ENCODE assay signal across 1 cellular context in the genomic region with DNA sequence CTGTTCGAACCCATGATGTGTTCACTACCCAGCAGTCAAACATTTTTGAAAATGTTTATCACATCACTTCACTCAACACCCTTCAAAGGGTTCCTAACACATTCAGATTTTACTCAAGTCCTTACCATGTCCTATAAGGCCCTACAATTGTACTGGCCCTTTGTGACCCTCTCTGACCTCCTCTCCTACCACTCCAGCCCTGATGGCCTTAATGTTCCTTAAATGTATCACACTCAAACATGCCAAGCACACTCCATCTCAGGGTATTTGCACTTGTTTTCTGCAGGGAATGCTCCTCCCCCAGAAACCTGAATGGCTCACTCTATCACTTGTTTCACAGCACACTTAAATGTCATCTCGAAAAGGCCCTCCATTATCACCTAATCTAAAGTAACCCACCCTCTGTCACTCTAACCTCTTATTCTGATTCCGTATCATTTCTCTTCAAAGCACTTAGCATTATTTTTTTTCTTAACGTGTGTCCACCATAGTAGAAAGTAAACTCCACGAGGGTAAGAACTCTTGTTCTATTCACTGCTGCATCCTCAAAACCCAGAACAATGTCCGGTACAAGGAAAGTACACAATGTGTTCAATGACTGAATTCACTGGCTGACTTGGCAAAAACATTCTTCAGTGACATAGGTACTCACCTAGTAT.
TF ChIP-seq lines count a peak whose summit lies in the region.

No MANE protein-coding gene starts in this region.

TF ChIP-seq in GM23338, 12 proteins besides CTCF, POLR2A, EP300 and RAD21:
- TF ChIP-seq JUNB (IDR thresholded peaks at IDR 0.05; ENCODE audit: unreplicated experiment) (no peak), EZH2phosphoT487 (IDR thresholded peaks at IDR 0.05; ENCODE audit: unreplicated experiment) (no peak), ZNF331 (CRISPR knock-in tag; IDR thresholded peaks at IDR 0.05; ENCODE audit: low read depth) (no peak), CREB1 (CRISPR knock-in tag; IDR thresholded peaks at IDR 0.05; ENCODE audit: low read depth) (no peak), EZH2 (IDR thresholded peaks at IDR 0.05; ENCODE audit: low read depth, unreplicated experiment) (no peak), ZNF114 (CRISPR knock-in tag; IDR thresholded peaks at IDR 0.05) (no peak), NANOG (IDR thresholded peaks at IDR 0.05; ENCODE audit: borderline replicate concordance) (no peak), STAT1 (IDR thresholded peaks at IDR 0.05; ENCODE audit: unreplicated experiment) (no peak), POLR2AphosphoS5 (IDR thresholded peaks at IDR 0.05; ENCODE audit: low read depth) (no peak)
- TF ChIP-seq, protein P1, sequence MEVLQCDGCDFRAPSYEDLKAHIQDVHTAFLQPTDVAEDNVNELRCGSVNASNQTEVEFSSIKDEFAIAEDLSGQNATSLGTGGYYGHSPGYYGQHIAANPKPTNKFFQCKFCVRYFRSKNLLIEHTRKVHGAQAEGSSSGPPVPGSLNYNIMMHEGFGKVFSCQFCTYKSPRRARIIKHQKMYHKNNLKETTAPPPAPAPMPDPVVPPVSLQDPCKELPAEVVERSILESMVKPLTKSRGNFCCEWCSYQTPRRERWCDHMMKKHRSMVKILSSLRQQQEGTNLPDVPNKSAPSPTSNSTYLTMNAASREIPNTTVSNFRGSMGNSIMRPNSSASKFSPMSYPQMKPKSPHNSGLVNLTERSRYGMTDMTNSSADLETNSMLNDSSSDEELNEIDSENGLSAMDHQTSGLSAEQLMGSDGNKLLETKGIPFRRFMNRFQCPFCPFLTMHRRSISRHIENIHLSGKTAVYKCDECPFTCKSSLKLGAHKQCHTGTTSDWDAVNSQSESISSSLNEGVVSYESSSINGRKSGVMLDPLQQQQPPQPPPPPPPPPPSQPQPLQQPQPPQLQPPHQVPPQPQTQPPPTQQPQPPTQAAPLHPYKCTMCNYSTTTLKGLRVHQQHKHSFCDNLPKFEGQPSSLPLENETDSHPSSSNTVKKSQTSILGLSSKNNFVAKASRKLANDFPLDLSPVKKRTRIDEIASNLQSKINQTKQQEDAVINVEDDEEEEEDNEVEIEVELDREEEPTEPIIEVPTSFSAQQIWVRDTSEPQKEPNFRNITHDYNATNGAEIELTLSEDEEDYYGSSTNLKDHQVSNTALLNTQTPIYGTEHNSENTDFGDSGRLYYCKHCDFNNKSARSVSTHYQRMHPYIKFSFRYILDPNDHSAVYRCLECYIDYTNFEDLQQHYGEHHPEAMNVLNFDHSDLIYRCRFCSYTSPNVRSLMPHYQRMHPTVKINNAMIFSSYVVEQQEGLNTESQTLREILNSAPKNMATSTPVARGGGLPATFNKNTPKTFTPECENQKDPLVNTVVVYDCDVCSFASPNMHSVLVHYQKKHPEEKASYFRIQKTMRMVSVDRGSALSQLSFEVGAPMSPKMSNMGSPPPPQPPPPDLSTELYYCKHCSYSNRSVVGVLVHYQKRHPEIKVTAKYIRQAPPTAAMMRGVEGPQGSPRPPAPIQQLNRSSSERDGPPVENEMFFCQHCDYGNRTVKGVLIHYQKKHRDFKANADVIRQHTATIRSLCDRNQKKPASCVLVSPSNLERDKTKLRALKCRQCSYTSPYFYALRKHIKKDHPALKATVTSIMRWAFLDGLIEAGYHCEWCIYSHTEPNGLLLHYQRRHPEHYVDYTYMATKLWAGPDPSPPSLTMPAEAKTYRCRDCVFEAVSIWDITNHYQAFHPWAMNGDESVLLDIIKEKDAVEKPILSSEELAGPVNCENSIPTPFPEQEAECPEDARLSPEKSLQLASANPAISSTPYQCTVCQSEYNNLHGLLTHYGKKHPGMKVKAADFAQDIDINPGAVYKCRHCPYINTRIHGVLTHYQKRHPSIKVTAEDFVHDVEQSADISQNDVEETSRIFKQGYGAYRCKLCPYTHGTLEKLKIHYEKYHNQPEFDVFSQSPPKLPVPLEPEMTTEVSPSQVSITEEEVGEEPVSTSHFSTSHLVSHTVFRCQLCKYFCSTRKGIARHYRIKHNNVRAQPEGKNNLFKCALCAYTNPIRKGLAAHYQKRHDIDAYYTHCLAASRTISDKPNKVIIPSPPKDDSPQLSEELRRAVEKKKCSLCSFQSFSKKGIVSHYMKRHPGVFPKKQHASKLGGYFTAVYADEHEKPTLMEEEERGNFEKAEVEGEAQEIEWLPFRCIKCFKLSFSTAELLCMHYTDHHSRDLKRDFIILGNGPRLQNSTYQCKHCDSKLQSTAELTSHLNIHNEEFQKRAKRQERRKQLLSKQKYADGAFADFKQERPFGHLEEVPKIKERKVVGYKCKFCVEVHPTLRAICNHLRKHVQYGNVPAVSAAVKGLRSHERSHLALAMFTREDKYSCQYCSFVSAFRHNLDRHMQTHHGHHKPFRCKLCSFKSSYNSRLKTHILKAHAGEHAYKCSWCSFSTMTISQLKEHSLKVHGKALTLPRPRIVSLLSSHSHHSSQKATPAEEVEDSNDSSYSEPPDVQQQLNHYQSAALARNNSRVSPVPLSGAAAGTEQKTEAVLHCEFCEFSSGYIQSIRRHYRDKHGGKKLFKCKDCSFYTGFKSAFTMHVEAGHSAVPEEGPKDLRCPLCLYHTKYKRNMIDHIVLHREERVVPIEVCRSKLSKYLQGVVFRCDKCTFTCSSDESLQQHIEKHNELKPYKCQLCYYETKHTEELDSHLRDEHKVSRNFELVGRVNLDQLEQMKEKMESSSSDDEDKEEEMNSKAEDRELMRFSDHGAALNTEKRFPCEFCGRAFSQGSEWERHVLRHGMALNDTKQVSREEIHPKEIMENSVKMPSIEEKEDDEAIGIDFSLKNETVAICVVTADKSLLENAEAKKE (CRISPR knock-in tag; IDR thresholded peaks at IDR 0.05): no peak
- TF ChIP-seq, protein P2, sequence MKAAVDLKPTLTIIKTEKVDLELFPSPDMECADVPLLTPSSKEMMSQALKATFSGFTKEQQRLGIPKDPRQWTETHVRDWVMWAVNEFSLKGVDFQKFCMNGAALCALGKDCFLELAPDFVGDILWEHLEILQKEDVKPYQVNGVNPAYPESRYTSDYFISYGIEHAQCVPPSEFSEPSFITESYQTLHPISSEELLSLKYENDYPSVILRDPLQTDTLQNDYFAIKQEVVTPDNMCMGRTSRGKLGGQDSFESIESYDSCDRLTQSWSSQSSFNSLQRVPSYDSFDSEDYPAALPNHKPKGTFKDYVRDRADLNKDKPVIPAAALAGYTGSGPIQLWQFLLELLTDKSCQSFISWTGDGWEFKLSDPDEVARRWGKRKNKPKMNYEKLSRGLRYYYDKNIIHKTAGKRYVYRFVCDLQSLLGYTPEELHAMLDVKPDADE (IDR thresholded peaks at IDR 0.05): no peak
- TF ChIP-seq, protein P3, sequence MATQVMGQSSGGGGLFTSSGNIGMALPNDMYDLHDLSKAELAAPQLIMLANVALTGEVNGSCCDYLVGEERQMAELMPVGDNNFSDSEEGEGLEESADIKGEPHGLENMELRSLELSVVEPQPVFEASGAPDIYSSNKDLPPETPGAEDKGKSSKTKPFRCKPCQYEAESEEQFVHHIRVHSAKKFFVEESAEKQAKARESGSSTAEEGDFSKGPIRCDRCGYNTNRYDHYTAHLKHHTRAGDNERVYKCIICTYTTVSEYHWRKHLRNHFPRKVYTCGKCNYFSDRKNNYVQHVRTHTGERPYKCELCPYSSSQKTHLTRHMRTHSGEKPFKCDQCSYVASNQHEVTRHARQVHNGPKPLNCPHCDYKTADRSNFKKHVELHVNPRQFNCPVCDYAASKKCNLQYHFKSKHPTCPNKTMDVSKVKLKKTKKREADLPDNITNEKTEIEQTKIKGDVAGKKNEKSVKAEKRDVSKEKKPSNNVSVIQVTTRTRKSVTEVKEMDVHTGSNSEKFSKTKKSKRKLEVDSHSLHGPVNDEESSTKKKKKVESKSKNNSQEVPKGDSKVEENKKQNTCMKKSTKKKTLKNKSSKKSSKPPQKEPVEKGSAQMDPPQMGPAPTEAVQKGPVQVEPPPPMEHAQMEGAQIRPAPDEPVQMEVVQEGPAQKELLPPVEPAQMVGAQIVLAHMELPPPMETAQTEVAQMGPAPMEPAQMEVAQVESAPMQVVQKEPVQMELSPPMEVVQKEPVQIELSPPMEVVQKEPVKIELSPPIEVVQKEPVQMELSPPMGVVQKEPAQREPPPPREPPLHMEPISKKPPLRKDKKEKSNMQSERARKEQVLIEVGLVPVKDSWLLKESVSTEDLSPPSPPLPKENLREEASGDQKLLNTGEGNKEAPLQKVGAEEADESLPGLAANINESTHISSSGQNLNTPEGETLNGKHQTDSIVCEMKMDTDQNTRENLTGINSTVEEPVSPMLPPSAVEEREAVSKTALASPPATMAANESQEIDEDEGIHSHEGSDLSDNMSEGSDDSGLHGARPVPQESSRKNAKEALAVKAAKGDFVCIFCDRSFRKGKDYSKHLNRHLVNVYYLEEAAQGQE (IDR thresholded peaks at IDR 0.05; ENCODE audit: unreplicated experiment): no peak
TF ChIP-seq in GM23338: peak in this region for 0.
